Comparison of ENCODE assay signal across 9 cellular contexts in genomic region chr3:149489060-149489690, GRCh38. TPM values are rescaled to one million over a fixed set of nuclear protein-coding genes. Genes with fewer than 3 reads are reported as not detected.
DNase-seq lines count a peak whose midpoint lies in the region; ATAC-seq and TF ChIP-seq lines count a peak whose summit lies in the region.
"Had no signal": no experiment of that assay in that cellular context is flagged by ENCODE, and none has a peak within 500 bp of the region (broad histone marks: within the 10 kb centered on the region; RNA-seq: fewer than 3 reads in every experiment).

No MANE protein-coding gene starts in this region.

- intact Hi-C loops in CD4-positive, alpha-beta memory T cell (cut with micrococcal nuclease) = no loop called here

- no peaks in the 10 kb centered on the region for H3K36me3 Mint-ChIP-seq in CD4-positive, alpha-beta memory T cell
- H3K36me3 Mint-ChIP-seq: naive B cell had no signal

- no peaks in the 10 kb centered on the region for H3K4me1 Mint-ChIP-seq in CD4-positive, alpha-beta memory T cell

- no peak overlapping the region for H3K27ac ChIP-seq in CD4-positive, alpha-beta memory T cell (ENCODE audit: low read depth, low read length)

- H3K4me3 ChIP-seq in adipocyte (ENCODE audit: low read length) = no peak overlapping the region
- H3K4me3 ChIP-seq in CD4-positive, alpha-beta memory T cell (ENCODE audit: low read length in 2 of 2) = no peak overlapping the region

- DNase-seq in EL (peak; percentile 31), HEK293T (ENCODE audit: extremely low spot score) (peak; percentile 54), adipocyte (ENCODE audit: low read depth) (peak; percentile 31), lung microvascular endothelial cell (ENCODE audit: low read depth in 2 of 2) (peak; percentile 52 to 70), NCI-H1105 treated with DMSO at 0.1 percent for 48 hours (lab: John Stamatoyannopoulos, UW) (no peak), globus pallidus (ENCODE audit: low spot score) (no peak)
- no peak for DNase-seq in CD4-positive, alpha-beta memory T cell
- DNase-seq: naive B cell had no signal

- H3K9me3 ChIP-seq in adipocyte (ENCODE audit: control insufficient read depth, low read length) = no peaks in the 10 kb centered on the region
- H3K9me3 ChIP-seq in CD4-positive, alpha-beta memory T cell (ENCODE audit: control insufficient read depth in 1 of 2, low read length in 2 of 2) = no peaks in the 10 kb centered on the region

- POLR2A ChIA-PET in HEK293T (lab: Yijun Ruan, JAX) = interaction anchor here (0.5 kb wide), 1 partner anchor 104 kb away, joined by 3 read pairs; no protein-coding TSS in a partner anchor
- POLR2A ChIA-PET in CD4-positive, alpha-beta memory T cell (lab: Charles Lee; ENCODE audit: partially characterized antibody) = no interaction called here

- CTCF ChIA-PET in HEK293T (lab: Yijun Ruan, JAX) = interaction anchor here (0.7 to 1.3 kb wide), 3 partner anchors 41 to 249 kb away, joined by 3 to 4 read pairs (median 4); no protein-coding TSS in a partner anchor
- CTCF ChIA-PET in CD4-positive, alpha-beta memory T cell (lab: Charles Lee; ENCODE audit: partially characterized antibody) = no interaction called here

- H3K27me3 ChIP-seq in adipocyte (replicated peaks; ENCODE audit: control insufficient read depth, insufficient read depth, low read length) = no peaks in the 10 kb centered on the region
- H3K27me3 ChIP-seq in CD4-positive, alpha-beta memory T cell (ENCODE audit: insufficient read depth, low read length) = peaks cover 9% of the 10 kb centered on the region

- H3K9me3 Mint-ChIP-seq in CD4-positive, alpha-beta memory T cell = peaks cover 0 to 2% (median 0%) of the 10 kb centered on the region in 8 donors

- no peak overlapping the region for H3K4me3 Mint-ChIP-seq in CD4-positive, alpha-beta memory T cell
- H3K4me3 Mint-ChIP-seq: naive B cell had no signal

- peaks cover 12 to 15% of the 10 kb centered on the region in 2 donors for H3K27me3 Mint-ChIP-seq in CD4-positive, alpha-beta memory T cell

- peaks cover 20% of the 10 kb centered on the region for H3K4me1 ChIP-seq in adipocyte (ENCODE audit: control insufficient read depth, insufficient read depth, low read length)
- H3K4me1 ChIP-seq in CD4-positive, alpha-beta memory T cell (ENCODE audit: insufficient read depth, low read length) = no peaks in the 10 kb centered on the region

- no peak overlapping the region for H3K9ac ChIP-seq in adipocyte (ENCODE audit: low read length)

- H3K27ac Mint-ChIP-seq in CD4-positive, alpha-beta memory T cell = no peak overlapping the region
- H3K27ac Mint-ChIP-seq: naive B cell had no signal

- ATAC-seq in HG02870 (IDR thresholded peaks at IDR 0.05; ENCODE audit: unreplicated experiment) = no peak

- H3K36me3 ChIP-seq in adipocyte (ENCODE audit: control insufficient read depth, insufficient read depth, low read length, severe bottlenecking) = no peaks in the 10 kb centered on the region
- no peaks in the 10 kb centered on the region for H3K36me3 ChIP-seq in CD4-positive, alpha-beta memory T cell (ENCODE audit: insufficient read depth, low read length)

TF ChIP-seq in HEK293T, 16 proteins besides CTCF, POLR2A, EP300 and RAD21:
- TF ChIP-seq FOXA1 (IDR thresholded peaks at IDR 0.05) = no peak
- TF ChIP-seq LEF1 (IDR thresholded peaks at IDR 0.05; ENCODE audit: borderline replicate concordance) = no peak
- TF ChIP-seq HDGF (IDR thresholded peaks at IDR 0.05; ENCODE audit: borderline replicate concordance) = no peak
- no peak for TF ChIP-seq FOXK2 (IDR thresholded peaks at IDR 0.05)
- TF ChIP-seq SP1 (IDR thresholded peaks at IDR 0.05) = no peak
- no peak for TF ChIP-seq PKNOX1 (IDR thresholded peaks at IDR 0.05)
- TF ChIP-seq ARNT (IDR thresholded peaks at IDR 0.05) = no peak
- TF ChIP-seq BHLHE40 (IDR thresholded peaks at IDR 0.05; ENCODE audit: borderline replicate concordance) = no peak
- TF ChIP-seq SUZ12 (IDR thresholded peaks at IDR 0.05) = no peak
- TF ChIP-seq NFRKB (IDR thresholded peaks at IDR 0.05) = no peak

RNA-seq across cellular contexts. Expression of gene TM4SF4, which starts 14.7 kb away (rescaled TPM):
- total RNA-seq in lung microvascular endothelial cell = 0.22 TPM in 1 of 2 replicates, not detected in the other
- not detected for total RNA-seq in CD4-positive, alpha-beta memory T cell
- not detected for polyA plus RNA-seq in CD4-positive, alpha-beta memory T cell

Comparison
In these comparisons a context has a peak if more than half of its experiments do, and no peak if none do; other contexts are left out.
1. DNase-seq: peak in EL (single experiment), HEK293T (single experiment), adipocyte (single experiment) and lung microvascular endothelial cell (2 of 2); none in CD4-positive, alpha-beta memory T cell (0 of 5), NCI-H1105 treated with DMSO at 0.1 percent for 48 hours (single experiment) and globus pallidus (single experiment).